25 cellular contexts compared by ENCODE assay signal in the genomic region with DNA sequence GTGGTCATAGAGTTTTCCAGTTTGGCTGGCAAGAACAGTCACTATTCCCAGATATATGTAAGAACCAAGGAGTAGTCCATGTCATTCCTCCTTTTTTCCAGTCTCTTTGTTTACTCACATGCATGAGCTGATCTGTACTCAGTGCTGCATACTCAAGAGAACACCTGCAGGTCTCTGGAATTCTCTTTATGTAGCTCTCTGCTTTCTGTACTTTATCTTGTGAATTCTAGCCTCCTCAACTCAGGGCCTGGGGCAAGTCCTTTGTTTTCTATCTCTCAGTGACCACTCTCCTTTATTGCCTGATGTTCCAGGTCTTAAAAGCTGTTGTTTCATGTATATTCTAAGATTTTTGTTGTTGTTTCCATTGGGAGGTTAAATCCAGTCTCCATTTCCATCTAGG.
DNase-seq lines count a peak whose midpoint lies in the region; ATAC-seq and TF ChIP-seq lines count a peak whose summit lies in the region.
"Had no signal": no experiment of that assay in that cellular context is flagged by ENCODE, and none has a peak within 500 bp of the region (broad histone marks: within the 10 kb centered on the region; RNA-seq: fewer than 3 reads in every experiment).

No MANE protein-coding gene starts in this region.

- H4K20me1 ChIP-seq in GM23338 (replicated peaks; ENCODE audit: insufficient read depth), result no peaks in the 10 kb centered on the region

- H3K27me3 ChIP-seq in GM23338 (ENCODE audit: insufficient read depth), result no peaks in the 10 kb centered on the region
- H3K27me3 ChIP-seq: Peyer's patch had no signal

- no peak overlapping the region for H2AFZ ChIP-seq in GM23338

- no peaks in the 10 kb centered on the region for H3F3A ChIP-seq in GM23338 (replicated peaks; ENCODE audit: low read depth)

- H3K36me3 Mint-ChIP-seq in GM23338 (ENCODE audit: low read depth), result no peaks in the 10 kb centered on the region

- peaks cover 6% of the 10 kb centered on the region; the same call in 2 of the 3 replicates for H3K4me1 Mint-ChIP-seq in GM23338
- H3K4me1 Mint-ChIP-seq: B cell had no signal

- H3K9me2 ChIP-seq in GM23338 (ENCODE audit: insufficient read depth), result no peaks in the 10 kb centered on the region

- H3K4me3 ChIP-seq in GM23338, result no peak overlapping the region
- H3K4me3 ChIP-seq: HAP-1, Peyer's patch had no signal

- H3K4me2 ChIP-seq in GM23338, result no peak overlapping the region

- no peaks in the 10 kb centered on the region for H3K4me1 ChIP-seq in GM23338 (ENCODE audit: insufficient read depth)
- H3K4me1 ChIP-seq: Caco-2, HAP-1, Peyer's patch had no signal

- no peak for TF ChIP-seq CTCF in GM23338 (conservative IDR thresholded peaks at IDR 0.05; ENCODE audit: low read depth in 2 of 2)

- no peaks in the 10 kb centered on the region for H3K79me2 ChIP-seq in GM23338 (replicated peaks; ENCODE audit: insufficient read depth)

- no peaks in the 10 kb centered on the region for H3K36me3 ChIP-seq in GM23338 (ENCODE audit: insufficient read depth)
- H3K36me3 ChIP-seq: HAP-1, Peyer's patch had no signal

- no peaks in the 10 kb centered on the region for H3K9me3 Mint-ChIP-seq in GM23338
- H3K9me3 Mint-ChIP-seq: CD8-positive, alpha-beta T cell; HFFc6 had no signal

- H3K4me3 Mint-ChIP-seq in GM23338, result no peak overlapping the region
- H3K4me3 Mint-ChIP-seq: B cell; CD8-positive, alpha-beta T cell; HFFc6 had no signal

- H3K27ac Mint-ChIP-seq in GM23338, result no peak overlapping the region
- H3K27ac Mint-ChIP-seq: B cell; CD8-positive, alpha-beta T cell; HFFc6 had no signal

- DNase-seq in GM23338 (ENCODE audit: low spot score) (peak; percentile 47), NCI-H345 treated with DMSO at 0.1 percent for 48 hours (lab: John Stamatoyannopoulos, UW; ENCODE audit: unreplicated experiment) (peak; percentile 14), iPS-NIHi11 (ENCODE audit: low spot score) (peak; percentile 11), renal cortical epithelial cell (ENCODE audit: low read depth) (peak; percentile 51), retina (no peak)
- DNase-seq: Caco-2; CD8-positive, alpha-beta T cell; DMS 273 treated with DMSO at 0.1 percent for 48 hours; DND-41; HFFc6; KBM-7; MV-4-11; NCI-H1105; NCI-H1694; NCI-H2029 treated with DMSO at 0.1 percent for 48 hours; NCI-H446 treated with DMSO at 0.1 percent for 48 hours; NCI-H526; Peyer's patch; SHP77 treated with DMSO at 0.1 percent for 48 hours; T-helper 1 cell had no signal

- ATAC-seq in GM23338 (peak; percentile 89), GM18861 (IDR thresholded peaks at IDR 0.05; ENCODE audit: unreplicated experiment) (no peak), HG02642 (IDR thresholded peaks at IDR 0.05; ENCODE audit: poor library complexity, unreplicated experiment) (no peak)
- ATAC-seq: CD8-positive, alpha-beta T cell had no signal

- no peaks in the 10 kb centered on the region for H3K27me3 Mint-ChIP-seq in GM23338 (ENCODE audit: insufficient read depth, low read depth, poor library complexity)
- H3K27me3 Mint-ChIP-seq: B cell had no signal

- H3K27ac ChIP-seq in GM23338 (ENCODE audit: low read depth), result no peak overlapping the region
- H3K27ac ChIP-seq: C4-2B, Peyer's patch had no signal

TF ChIP-seq in GM23338, 12 proteins besides CTCF, POLR2A, EP300 and RAD21:
- TF ChIP-seq EZH2 (IDR thresholded peaks at IDR 0.05; ENCODE audit: low read depth, unreplicated experiment) (no peak), ZNF331 (CRISPR knock-in tag; IDR thresholded peaks at IDR 0.05; ENCODE audit: low read depth) (no peak), EZH2phosphoT487 (IDR thresholded peaks at IDR 0.05; ENCODE audit: unreplicated experiment) (no peak)
TF ChIP-seq in GM23338: peak in this region for 0.
